Comparison of ENCODE assay signal across 15 cellular contexts in the genomic region with DNA sequence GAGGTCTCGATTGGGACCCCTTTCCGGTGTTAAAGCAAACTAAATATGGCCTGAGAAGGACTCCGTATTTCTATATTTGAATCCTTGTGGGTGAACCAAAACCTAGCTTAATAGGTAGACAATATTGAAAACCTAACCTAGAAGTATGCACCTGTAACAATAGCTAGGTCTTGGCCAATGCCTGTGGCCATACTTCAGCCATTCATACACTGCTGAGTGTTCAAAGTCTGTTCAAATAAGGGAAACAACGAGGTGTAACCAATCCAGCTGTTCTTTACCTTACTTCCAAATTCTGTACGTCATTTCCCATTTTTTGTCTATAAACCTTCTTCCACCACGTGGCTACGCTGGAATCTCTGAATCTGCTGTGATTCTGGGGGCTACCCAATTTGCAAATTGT. TPM values are rescaled to one million over a fixed set of nuclear protein-coding genes. Genes with fewer than 3 reads are reported as not detected.
A peak's percentile ranks its signal among the peaks of the same experiment; 100 is the strongest.
DNase-seq lines count a peak whose midpoint lies in the region; ATAC-seq and TF ChIP-seq lines count a peak whose summit lies in the region.
"Had no signal": no experiment of that assay in that cellular context is flagged by ENCODE, and none has a peak within 500 bp of the region (broad histone marks: within the 10 kb centered on the region; RNA-seq: fewer than 3 reads in every experiment).

No MANE protein-coding gene starts in this region.

- H3K18ac ChIP-seq in neuronal stem cell (ENCODE audit: low read length): no peak overlapping the region

- H2BK5ac ChIP-seq in neuronal stem cell (ENCODE audit: low read length): no peak overlapping the region

- peaks cover 7% of the 10 kb centered on the region for H3K27me3 Mint-ChIP-seq in GM23338 (ENCODE audit: insufficient read depth, low read depth, poor library complexity)
- peaks cover 2% of the 10 kb centered on the region for H3K27me3 Mint-ChIP-seq in glutamatergic neuron (ENCODE audit: unreplicated experiment)
- H3K27me3 Mint-ChIP-seq: CD4-positive, alpha-beta memory T cell had no signal

- H3K9me3 Mint-ChIP-seq in GM23338 (no peaks in the 10 kb centered on the region), glutamatergic neuron (ENCODE audit: unreplicated experiment) (peaks cover 4% of the 10 kb centered on the region)
- H3K9me3 Mint-ChIP-seq: CD4-positive, alpha-beta memory T cell had no signal

- no peaks in the 10 kb centered on the region for H3F3A ChIP-seq in GM23338 (replicated peaks; ENCODE audit: low read depth)

- TF ChIP-seq CTCF in GM23338 (conservative IDR thresholded peaks at IDR 0.05; ENCODE audit: low read depth in 2 of 2): no peak
- TF ChIP-seq CTCF in RWPE2 (IDR thresholded peaks at IDR 0.05; ENCODE audit: poor library complexity, severe bottlenecking): no peak
- TF ChIP-seq CTCF in glutamatergic neuron (IDR thresholded peaks at IDR 0.05; ENCODE audit: partially characterized antibody, unreplicated experiment): no peak

- no peaks in the 10 kb centered on the region for H4K20me1 ChIP-seq in GM23338 (replicated peaks; ENCODE audit: insufficient read depth)

- H3K27ac Mint-ChIP-seq in GM23338 (no peak overlapping the region), glutamatergic neuron (ENCODE audit: unreplicated experiment) (no peak overlapping the region)
- H3K27ac Mint-ChIP-seq: CD4-positive, alpha-beta memory T cell had no signal

- H3K36me3 ChIP-seq in GM23338 (ENCODE audit: insufficient read depth): no peaks in the 10 kb centered on the region
- H3K36me3 ChIP-seq in RWPE2 (ENCODE audit: low read depth): no peaks in the 10 kb centered on the region
- no peaks in the 10 kb centered on the region for H3K36me3 ChIP-seq in neuronal stem cell (replicated peaks in 1 of 2; ENCODE audit: control insufficient read depth in 2 of 2, insufficient read depth in 2 of 2, low read length in 2 of 2)

- H3K36me3 Mint-ChIP-seq in GM23338 (ENCODE audit: low read depth): no peaks in the 10 kb centered on the region
- no peaks in the 10 kb centered on the region for H3K36me3 Mint-ChIP-seq in glutamatergic neuron (ENCODE audit: unreplicated experiment)
- H3K36me3 Mint-ChIP-seq: CD4-positive, alpha-beta memory T cell had no signal

- H3K27ac ChIP-seq in GM23338 (ENCODE audit: low read depth) (no peak overlapping the region), RWPE2 (ENCODE audit: poor library complexity, severe bottlenecking) (peak overlapping the region; percentile 83), neuronal stem cell (replicated peaks; ENCODE audit: low read length) (no peak overlapping the region)

- H3K4me1 Mint-ChIP-seq in GM23338 (peaks cover 19% of the 10 kb centered on the region), glutamatergic neuron (ENCODE audit: low read depth, unreplicated experiment) (peaks cover 5% of the 10 kb centered on the region)
- H3K4me1 Mint-ChIP-seq: CD4-positive, alpha-beta memory T cell had no signal

- no peaks in the 10 kb centered on the region for H3K79me1 ChIP-seq in neuronal stem cell (ENCODE audit: low read depth, low read length)

- no peak overlapping the region for H2AK5ac ChIP-seq in neuronal stem cell (ENCODE audit: low read depth, low read length)

- no peak for DNase-seq in GM23338 (ENCODE audit: low spot score)
- peak; percentile 12 for DNase-seq in NCI-H69 (lab: John Stamatoyannopoulos, UW)
- no peak for DNase-seq in RWPE2 (ENCODE audit: low spot score)
- no peak for DNase-seq in neuronal stem cell (ENCODE audit: low spot score)
- no peak for DNase-seq in glutamatergic neuron
- DNase-seq in SW480 (ENCODE audit: low spot score): no peak
- DNase-seq: C1 segment of cervical spinal cord; Calu3; CD4-positive, alpha-beta memory T cell; COR-L47; DMS53; DMS79 treated with DMSO at 0.1 percent for 48 hours; GF-D8; H7; HCEC 1CT had no signal

- H2AFZ ChIP-seq in GM23338 (peak overlapping the region; percentile 86; the same call in 1 of the 2 replicates), neuronal stem cell (ENCODE audit: low read length) (peak overlapping the region; percentile 1)

- H3K4me2 ChIP-seq in GM23338 (no peak overlapping the region), neuronal stem cell (ENCODE audit: insufficient read depth, low read length, poor library complexity, severe bottlenecking) (no peak overlapping the region)

- H3K79me2 ChIP-seq in GM23338 (replicated peaks; ENCODE audit: insufficient read depth): no peaks in the 10 kb centered on the region

- H2BK15ac ChIP-seq in neuronal stem cell (ENCODE audit: low read length): no peak overlapping the region

- H3K4me3 Mint-ChIP-seq in GM23338 (no peak overlapping the region), glutamatergic neuron (ENCODE audit: unreplicated experiment) (no peak overlapping the region)
- H3K4me3 Mint-ChIP-seq: CD4-positive, alpha-beta memory T cell had no signal

- H4K8ac ChIP-seq in neuronal stem cell (ENCODE audit: low read depth, low read length): no peak overlapping the region

- no peak overlapping the region for H3K4me3 ChIP-seq in GM23338
- no peak overlapping the region for H3K4me3 ChIP-seq in RWPE2 (ENCODE audit: severe bottlenecking)
- H3K4me3 ChIP-seq in neuronal stem cell (ENCODE audit: low read length in 2 of 2): no peak overlapping the region

- H3K27me3 ChIP-seq in GM23338 (ENCODE audit: insufficient read depth) (no peaks in the 10 kb centered on the region), RWPE2 (ENCODE audit: insufficient read depth, poor library complexity, severe bottlenecking) (no peaks in the 10 kb centered on the region), neuronal stem cell (ENCODE audit: control insufficient read depth in 3 of 3, insufficient read depth in 3 of 3, low read depth in 1 of 3, low read length in 3 of 3) (no peaks in the 10 kb centered on the region)

- no peak overlapping the region for H3K14ac ChIP-seq in neuronal stem cell (ENCODE audit: low read length)

- H2BK120ac ChIP-seq in neuronal stem cell (ENCODE audit: low read depth, low read length): no peak overlapping the region

- H3K9me2 ChIP-seq in GM23338 (ENCODE audit: insufficient read depth): no peaks in the 10 kb centered on the region

- H3K4me1 ChIP-seq in GM23338 (ENCODE audit: insufficient read depth) (peaks cover 14% of the 10 kb centered on the region), RWPE2 (ENCODE audit: insufficient read depth, poor library complexity, severe bottlenecking) (peaks cover 27% of the 10 kb centered on the region), neuronal stem cell (ENCODE audit: control insufficient read depth in 2 of 2, insufficient read depth in 1 of 2, low read depth in 1 of 2, low read length in 2 of 2) (no peaks in the 10 kb centered on the region)

- H3K9me3 ChIP-seq in RWPE2 (ENCODE audit: severe bottlenecking) (no peaks in the 10 kb centered on the region), neuronal stem cell (replicated peaks in 1 of 2; ENCODE audit: control insufficient read depth in 2 of 2, insufficient read depth in 1 of 2, low read depth in 1 of 2, low read length in 2 of 2) (no peaks in the 10 kb centered on the region)

- H2BK12ac ChIP-seq in neuronal stem cell (ENCODE audit: low read length): no peak overlapping the region

- H3K9ac ChIP-seq in neuronal stem cell (ENCODE audit: low read depth, low read length, poor library complexity): no peak overlapping the region

- no peak overlapping the region for H4K91ac ChIP-seq in neuronal stem cell (ENCODE audit: low read depth, low read length, poor library complexity)

- no CpG with 5 or more reads among the region's 7 CpGs for WGBS in neuronal stem cell (ENCODE audit: extremely low coverage in 2 of 2, insufficient read length in 2 of 2, insufficient replicate concordance in 1 of 2), 2 donors

- ATAC-seq in GM23338 (no peak), RWPE2 (ENCODE audit: low read depth) (no peak)

- H3K4ac ChIP-seq in neuronal stem cell (ENCODE audit: low read length): no peak overlapping the region

- H3K23ac ChIP-seq in neuronal stem cell (ENCODE audit: low read depth, low read length, poor library complexity): no peak overlapping the region

TF ChIP-seq in GM23338, 12 proteins besides CTCF, POLR2A, EP300 and RAD21 (continues in another document):
- TF ChIP-seq, protein P1, sequence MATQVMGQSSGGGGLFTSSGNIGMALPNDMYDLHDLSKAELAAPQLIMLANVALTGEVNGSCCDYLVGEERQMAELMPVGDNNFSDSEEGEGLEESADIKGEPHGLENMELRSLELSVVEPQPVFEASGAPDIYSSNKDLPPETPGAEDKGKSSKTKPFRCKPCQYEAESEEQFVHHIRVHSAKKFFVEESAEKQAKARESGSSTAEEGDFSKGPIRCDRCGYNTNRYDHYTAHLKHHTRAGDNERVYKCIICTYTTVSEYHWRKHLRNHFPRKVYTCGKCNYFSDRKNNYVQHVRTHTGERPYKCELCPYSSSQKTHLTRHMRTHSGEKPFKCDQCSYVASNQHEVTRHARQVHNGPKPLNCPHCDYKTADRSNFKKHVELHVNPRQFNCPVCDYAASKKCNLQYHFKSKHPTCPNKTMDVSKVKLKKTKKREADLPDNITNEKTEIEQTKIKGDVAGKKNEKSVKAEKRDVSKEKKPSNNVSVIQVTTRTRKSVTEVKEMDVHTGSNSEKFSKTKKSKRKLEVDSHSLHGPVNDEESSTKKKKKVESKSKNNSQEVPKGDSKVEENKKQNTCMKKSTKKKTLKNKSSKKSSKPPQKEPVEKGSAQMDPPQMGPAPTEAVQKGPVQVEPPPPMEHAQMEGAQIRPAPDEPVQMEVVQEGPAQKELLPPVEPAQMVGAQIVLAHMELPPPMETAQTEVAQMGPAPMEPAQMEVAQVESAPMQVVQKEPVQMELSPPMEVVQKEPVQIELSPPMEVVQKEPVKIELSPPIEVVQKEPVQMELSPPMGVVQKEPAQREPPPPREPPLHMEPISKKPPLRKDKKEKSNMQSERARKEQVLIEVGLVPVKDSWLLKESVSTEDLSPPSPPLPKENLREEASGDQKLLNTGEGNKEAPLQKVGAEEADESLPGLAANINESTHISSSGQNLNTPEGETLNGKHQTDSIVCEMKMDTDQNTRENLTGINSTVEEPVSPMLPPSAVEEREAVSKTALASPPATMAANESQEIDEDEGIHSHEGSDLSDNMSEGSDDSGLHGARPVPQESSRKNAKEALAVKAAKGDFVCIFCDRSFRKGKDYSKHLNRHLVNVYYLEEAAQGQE (IDR thresholded peaks at IDR 0.05; ENCODE audit: unreplicated experiment): no peak
- TF ChIP-seq STAT1 (IDR thresholded peaks at IDR 0.05; ENCODE audit: unreplicated experiment) (no peak), ZNF114 (CRISPR knock-in tag; IDR thresholded peaks at IDR 0.05) (no peak)

RNA-seq across cellular contexts. Expression of gene HELZ, which starts 34.1 kb away (rescaled TPM):
- 38.8 and 62.0 TPM in 2 replicates for total RNA-seq in GM23338 (2014; rRNA removed; shearing (Covaris generic))
- polyA plus RNA-seq in GM23338 (2016; fragmentation: Nextera tagmentation; extraction: Ambion mirVana): 27.7 and 38.9 TPM in 2 replicates
- polyA plus RNA-seq in neuronal stem cell (2013, experiment 1 of 2): 10.0 TPM
- 10.7 TPM for polyA plus RNA-seq in neuronal stem cell (2013, experiment 2 of 2)
- total RNA-seq in glutamatergic neuron (ENCODE audit: unreplicated experiment): 47.4 TPM
